In genomic region chr6:166989427-166990034, GRCh38 we compare ENCODE assay signal across 8 cellular contexts. TPM values are rescaled to one million over a fixed set of nuclear protein-coding genes. Genes with fewer than 3 reads are reported as not detected.
A peak's percentile ranks its signal among the peaks of the same experiment; 100 is the strongest.
DNase-seq lines count a peak whose midpoint lies in the region; TF ChIP-seq lines count a peak whose summit lies in the region.

No MANE protein-coding gene starts in this region.

- H2BK20ac ChIP-seq in H9 (ENCODE audit: low read depth, low read length, poor library complexity, severe bottlenecking), result no peak overlapping the region

- no peak overlapping the region for H4K91ac ChIP-seq in H9 (ENCODE audit: insufficient read length, low read depth, low read length)

- H2BK12ac ChIP-seq in H9 (ENCODE audit: insufficient read length, low read depth, low read length), result no peak overlapping the region

- DNase-seq in NCI-H2171 treated with DMSO at 0.1 percent for 48 hours (lab: John Stamatoyannopoulos, UW) (peak; percentile 19), NCI-H2171 (lab: John Stamatoyannopoulos, UW) (no peak), H9 (no peak), NCI-H748 treated with DMSO at 0.1 percent for 48 hours (lab: John Stamatoyannopoulos, UW) (peak; percentile 1), COLO668 (lab: John Stamatoyannopoulos, UW; ENCODE audit: unreplicated experiment) (no peak)
- peak; percentile 36 for DNase-seq in activated T-helper 2 cell treated with anti-CD3 and anti-CD28 coated beads, Interferon-gamma antibody, Interleukin-2, Interleukin-4, amounts not matched to agents 10 μg/mL and 5 μg/mL and 100 μg/mL, durations not matched to agents 14 hours and 24 hours and 36 hours (ENCODE audit: low spot score)
- peak; percentile 38 to 49 for DNase-seq in stimulated activated CD4-positive, alpha-beta T cell treated with anti-CD3 and anti-CD28 coated beads, Interleukin-2, amount 100 ng/mL, for 24 hours

- H3K4ac ChIP-seq in H9 (ENCODE audit: low read depth, low read length), result no peak overlapping the region

- H3K4me2 ChIP-seq in H9 (ENCODE audit: insufficient read depth, insufficient read length, low read length), result no peak overlapping the region

- no peaks in the 10 kb centered on the region for H3K27me3 Mint-ChIP-seq in H9 (ENCODE audit: low read depth)
- no peaks in the 10 kb centered on the region for H3K27me3 Mint-ChIP-seq in activated T-helper 2 cell treated with anti-CD3 and anti-CD28 coated beads, Interferon-gamma antibody, Interleukin-2, Interleukin-4, amounts not matched to agents 10 μg/mL and 5 μg/mL and 100 μg/mL, durations not matched to agents 14 hours and 24 hours and 36 hours (ENCODE audit: low read depth)

- H3K23me2 ChIP-seq in H9 (ENCODE audit: insufficient read length, low read depth, low read length, poor library complexity, severe bottlenecking), result no peaks in the 10 kb centered on the region

- H3K4me1 ChIP-seq in H9 (ENCODE audit: insufficient read depth, low read length) (peaks cover 7% of the 10 kb centered on the region), iPS-20b (ENCODE audit: insufficient read depth, low read length) (peaks cover 12% of the 10 kb centered on the region)

- H3K9ac ChIP-seq in H9 (ENCODE audit: extremely low read depth, insufficient read length, low read length), result no peak overlapping the region
- peak overlapping the region; percentile 6; the same call in 1 of the 2 replicates for H3K9ac ChIP-seq in iPS-20b (ENCODE audit: low read depth, low read length)

- peaks cover 23 to 36% (median 32%) of the 10 kb centered on the region in 3 experiments for H3K36me3 Mint-ChIP-seq in H9 (ENCODE audit: insufficient read depth in 1 of 3, low read depth in 3 of 3)
- H3K36me3 Mint-ChIP-seq in activated T-helper 2 cell treated with anti-CD3 and anti-CD28 coated beads, Interferon-gamma antibody, Interleukin-2, Interleukin-4, amounts not matched to agents 10 μg/mL and 5 μg/mL and 100 μg/mL, durations not matched to agents 14 hours and 24 hours and 36 hours (ENCODE audit: low read depth), result peaks cover 45% of the 10 kb centered on the region

- H3K4me1 Mint-ChIP-seq in H9, result peaks cover 28 to 33% of the 10 kb centered on the region in 2 experiments
- H3K4me1 Mint-ChIP-seq in activated T-helper 2 cell treated with anti-CD3 and anti-CD28 coated beads, Interferon-gamma antibody, Interleukin-2, Interleukin-4, amounts not matched to agents 10 μg/mL and 5 μg/mL and 100 μg/mL, durations not matched to agents 14 hours and 24 hours and 36 hours (ENCODE audit: low read depth), result peaks cover 26% of the 10 kb centered on the region

- H2BK5ac ChIP-seq in H9 (ENCODE audit: insufficient read length, low read length), result no peak overlapping the region

- no CpG with 5 or more reads among the region's 10 CpGs for WGBS in H9 (ENCODE audit: extremely low coverage, insufficient read length, low lambda C conversion rate)

- H3K56ac ChIP-seq in H9 (ENCODE audit: insufficient read length, low read depth, low read length), result no peak overlapping the region

- no peak overlapping the region for H3K18ac ChIP-seq in H9 (ENCODE audit: insufficient read length, low read depth, low read length)

- H3K27me3 ChIP-seq in H9 (ENCODE audit: insufficient read depth, low read length) (no peaks in the 10 kb centered on the region), iPS-20b (ENCODE audit: insufficient read depth, low read length) (no peaks in the 10 kb centered on the region)

- intact Hi-C loops in activated T-helper 2 cell treated with anti-CD3 and anti-CD28 coated beads, Interferon-gamma antibody, Interleukin-2, Interleukin-4, amounts not matched to agents 10 μg/mL and 5 μg/mL and 100 μg/mL, durations not matched to agents 14 hours and 24 hours and 36 hours (cut with micrococcal nuclease), result loop anchor here (1.0 to 2.0 kb wide), 3 partner anchors 39 to 214 kb away; no protein-coding TSS in a partner anchor

- no peak overlapping the region for H3K23ac ChIP-seq in H9 (ENCODE audit: insufficient read length, low read depth, low read length)

- H2BK15ac ChIP-seq in H9 (ENCODE audit: low read depth, low read length), result no peak overlapping the region

- H2BK120ac ChIP-seq in H9 (ENCODE audit: low read depth, low read length, poor library complexity, severe bottlenecking), result no peak overlapping the region

- H3K14ac ChIP-seq in H9 (ENCODE audit: insufficient read depth, low read length), result no peak overlapping the region

- no peaks in the 10 kb centered on the region for H4K20me1 ChIP-seq in H9 (ENCODE audit: control insufficient read depth, insufficient read depth, insufficient read length)

- H3K9me3 ChIP-seq in H9 (ENCODE audit: control insufficient read depth, low read depth, low read length) (no peaks in the 10 kb centered on the region), iPS-20b (ENCODE audit: insufficient read depth, low read depth, low read length) (no peaks in the 10 kb centered on the region)

- H4K5ac ChIP-seq in H9 (ENCODE audit: insufficient read length, low read depth, low read length), result no peak overlapping the region

- H3K79me1 ChIP-seq in H9 (ENCODE audit: insufficient read depth, low read depth, low read length, poor library complexity, severe bottlenecking), result no peaks in the 10 kb centered on the region

- H4K8ac ChIP-seq in H9 (replicated peaks; ENCODE audit: insufficient read length, low read depth, low read length), result no peak overlapping the region

- peak overlapping the region in 2 of 3 experiments; percentile 25 to 82; a peak in 2 of 7 replicates for H3K27ac Mint-ChIP-seq in H9
- H3K27ac Mint-ChIP-seq in activated T-helper 2 cell treated with anti-CD3 and anti-CD28 coated beads, Interferon-gamma antibody, Interleukin-2, Interleukin-4, amounts not matched to agents 10 μg/mL and 5 μg/mL and 100 μg/mL, durations not matched to agents 14 hours and 24 hours and 36 hours, result no peak overlapping the region

- H3K36me3 ChIP-seq in iPS-20b (ENCODE audit: insufficient read depth, low read depth, low read length), result peaks cover 8% of the 10 kb centered on the region; the same call in 1 of the 2 replicates

- H3K9me3 Mint-ChIP-seq in H9, result peaks cover 3 to 4% of the 10 kb centered on the region in 2 experiments; a peak in 3 of 5 replicates
- H3K9me3 Mint-ChIP-seq in activated T-helper 2 cell treated with anti-CD3 and anti-CD28 coated beads, Interferon-gamma antibody, Interleukin-2, Interleukin-4, amounts not matched to agents 10 μg/mL and 5 μg/mL and 100 μg/mL, durations not matched to agents 14 hours and 24 hours and 36 hours, result no peaks in the 10 kb centered on the region

- H3K4me3 Mint-ChIP-seq in H9, result no peak overlapping the region
- H3K4me3 Mint-ChIP-seq in activated T-helper 2 cell treated with anti-CD3 and anti-CD28 coated beads, Interferon-gamma antibody, Interleukin-2, Interleukin-4, amounts not matched to agents 10 μg/mL and 5 μg/mL and 100 μg/mL, durations not matched to agents 14 hours and 24 hours and 36 hours (ENCODE audit: low read depth), result no peak overlapping the region

- H2AK5ac ChIP-seq in H9 (ENCODE audit: insufficient read length, low read length), result no peak overlapping the region

- peaks cover 1% of the 10 kb centered on the region; the same call in 1 of the 2 replicates for H3K79me2 ChIP-seq in H9 (ENCODE audit: insufficient read depth, low read length)

- no peak overlapping the region for H3K27ac ChIP-seq in H9 (ENCODE audit: insufficient read length, low read depth, low read length)
- no peak overlapping the region for H3K27ac ChIP-seq in iPS-20b (ENCODE audit: low read length)

- H3K4me3 ChIP-seq in iPS-20b (ENCODE audit: low read length), result no peak overlapping the region

- no peak overlapping the region for H3T11ph ChIP-seq in H9 (ENCODE audit: low read length)

- H2AFZ ChIP-seq in H9 (ENCODE audit: low read length), result no peak overlapping the region

- TF ChIP-seq CTCF in H9 (conservative IDR thresholded peaks at IDR 0.05), result peak; percentile 52; the same call in 2 of the 3 replicates

RNA-seq across cellular contexts. Expression of gene CEP43, which starts 9.7 kb away (rescaled TPM):
- 33.6 and 35.4 TPM in 2 replicates for total RNA-seq in H9 (2021)
- 15.9 and 18.1 TPM in 2 replicates for total RNA-seq in activated T-helper 2 cell treated with anti-CD3 and anti-CD28 coated beads, Interferon-gamma antibody, Interleukin-2, Interleukin-4, amounts not matched to agents 10 μg/mL and 5 μg/mL and 100 μg/mL, durations not matched to agents 14 hours and 24 hours and 36 hours

RNA-seq across cellular contexts. Expression of gene RNASET2, which starts 33.2 kb away (rescaled TPM):
- 28.2 and 29.2 TPM in 2 replicates for total RNA-seq in H9 (2021)
- total RNA-seq in activated T-helper 2 cell treated with anti-CD3 and anti-CD28 coated beads, Interferon-gamma antibody, Interleukin-2, Interleukin-4, amounts not matched to agents 10 μg/mL and 5 μg/mL and 100 μg/mL, durations not matched to agents 14 hours and 24 hours and 36 hours, result 53.4 and 56.2 TPM in 2 replicates

Comparison
In these comparisons a context has a peak if more than half of its experiments do, and no peak if none do; other contexts are left out.
1. DNase-seq: peak in NCI-H2171 treated with DMSO at 0.1 percent for 48 hours (single experiment), NCI-H748 treated with DMSO at 0.1 percent for 48 hours (single experiment), activated T-helper 2 cell treated with anti-CD3 and anti-CD28 coated beads, Interferon-gamma antibody, Interleukin-2, Interleukin-4, amounts not matched to agents 10 μg/mL and 5 μg/mL and 100 μg/mL, durations not matched to agents 14 hours and 24 hours and 36 hours (single experiment) and stimulated activated CD4-positive, alpha-beta T cell treated with anti-CD3 and anti-CD28 coated beads, Interleukin-2, amount 100 ng/mL, for 24 hours (2 of 2); none in NCI-H2171 (single experiment), H9 (single experiment) and COLO668 (single experiment).